14 cellular contexts compared by ENCODE assay signal in genomic region chr6:112007805-112008204, GRCh38. TPM values are rescaled to one million over a fixed set of nuclear protein-coding genes. Genes with fewer than 3 reads are reported as not detected.
A peak's percentile ranks its signal among the peaks of the same experiment; 100 is the strongest.
DNase-seq lines count a peak whose midpoint lies in the region; ATAC-seq and TF ChIP-seq lines count a peak whose summit lies in the region.
"Had no signal": no experiment of that assay in that cellular context is flagged by ENCODE, and none has a peak within 500 bp of the region (broad histone marks: within the 10 kb centered on the region; RNA-seq: fewer than 3 reads in every experiment).

No MANE protein-coding gene starts in this region.

- no peaks in the 10 kb centered on the region for H3K4me1 ChIP-seq in PC-9 (replicated peaks; ENCODE audit: insufficient read depth)
- H3K4me1 ChIP-seq: suprapubic skin had no signal

- H3K9me3 ChIP-seq in PC-9 (ENCODE audit: insufficient read depth, low read depth), result no peaks in the 10 kb centered on the region
- H3K9me3 ChIP-seq: esophagus squamous epithelium, ovary, suprapubic skin had no signal

- H3K36me3 ChIP-seq in PC-9 (ENCODE audit: low read depth), result no peaks in the 10 kb centered on the region
- H3K36me3 ChIP-seq: esophagus squamous epithelium, ovary, suprapubic skin had no signal

- POLR2A ChIA-PET in PC-9 (lab: Charles Lee; ENCODE audit: unreplicated experiment), result interaction anchor here (0.7 kb wide), 1 partner anchor 205 kb away, joined by 4 read pairs; no protein-coding TSS in a partner anchor

- H3F3A ChIP-seq in PC-9 (ENCODE audit: insufficient read depth, low read depth), result no peaks in the 10 kb centered on the region

- DNase-seq in GDM1 (lab: John Stamatoyannopoulos, UW) (peak; percentile 35), PC-9 (no peak), fibroblast of the aortic adventitia (ENCODE audit: low read depth) (peak; percentile 29), posterior vena cava (ENCODE audit: low spot score) (peak; percentile 84), ecto neural progenitor cell (ENCODE audit: low spot score) (no peak), LoVo (ENCODE audit: low spot score) (no peak)
- DNase-seq: esophagus squamous epithelium, NCI-H1092 treated with DMSO at 0.1 percent for 48 hours, NCI-H510A treated with DMSO at 0.1 percent for 48 hours had no signal

- H3K4me3 ChIP-seq in PC-9 (no peak overlapping the region), fibroblast of the aortic adventitia (ENCODE audit: low read depth, low read length) (no peak overlapping the region)
- H3K4me3 ChIP-seq: esophagus squamous epithelium, ovary, suprapubic skin had no signal

- intact Hi-C loops in PC-9 (cut with micrococcal nuclease; ENCODE audit: unreplicated experiment) (no loop called here), posterior vena cava (cut with DNase I) (no loop called here)

- no TSS peak for BruUV-seq in PC-9 (replicated peaks; lab: Mats Ljungman, UMichigan)

- H4K20me1 ChIP-seq in PC-9 (ENCODE audit: insufficient read depth), result no peaks in the 10 kb centered on the region

- H2AFZ ChIP-seq in PC-9, result 0 out of 2 replicates have a peak overlapping the region, but pooled peaks have one; percentile 13

- H3K27ac ChIP-seq in PC-9, result no peak overlapping the region
- H3K27ac ChIP-seq: ovary, suprapubic skin had no signal

- no peak overlapping the region for H3K4me2 ChIP-seq in PC-9

- H3K9me2 ChIP-seq in PC-9 (ENCODE audit: insufficient read depth), result no peaks in the 10 kb centered on the region

- no peaks in the 10 kb centered on the region for H3K27me3 ChIP-seq in PC-9 (ENCODE audit: insufficient read depth, low read depth)
- H3K27me3 ChIP-seq: esophagus squamous epithelium, ovary, suprapubic skin had no signal

- TF ChIP-seq CTCF in PC-9 (conservative IDR thresholded peaks at IDR 0.05), result no peak
- no peak for TF ChIP-seq CTCF in fibroblast of the aortic adventitia (IDR thresholded peaks at IDR 0.05; ENCODE audit: insufficient read depth, low read length)

- CTCF ChIA-PET in PC-9 (lab: Charles Lee), result no interaction called here

- ATAC-seq in HG02938 (IDR thresholded peaks at IDR 0.05; ENCODE audit: unreplicated experiment) (no peak), GM18868 (IDR thresholded peaks at IDR 0.05; ENCODE audit: unreplicated experiment) (no peak)
- ATAC-seq: T-cell had no signal

- no peaks in the 10 kb centered on the region for H3K79me2 ChIP-seq in PC-9 (ENCODE audit: low read depth)

RNA-seq across cellular contexts. Expression of gene CCN6, which starts 46.1 kb away (rescaled TPM):
- total RNA-seq in PC-9 (2021) (not detected in 2 replicates), fibroblast of the aortic adventitia (ENCODE audit: low replicate concordance) (not detected in 2 replicates), posterior vena cava (not detected)
- total RNA-seq: T-cell had no signal

Comparison
In these comparisons a context has a peak if more than half of its experiments do, and no peak if none do; other contexts are left out.
1. DNase-seq: peak in GDM1 (single experiment), fibroblast of the aortic adventitia (single experiment) and posterior vena cava (single experiment); none in PC-9 (0 of 2), ecto neural progenitor cell (single experiment) and LoVo (single experiment).